In genomic region chr6:36200154-36200891, GRCh38 we compare ENCODE assay signal across 1 cellular context.
TF ChIP-seq lines count a peak whose summit lies in the region.

No MANE protein-coding gene starts in this region.

TF ChIP-seq in HepG2, 621 proteins besides CTCF, POLR2A, EP300 and RAD21:
- no peak for TF ChIP-seq ATF3 (CRISPR knock-in tag; IDR thresholded peaks at IDR 0.05)
- TF ChIP-seq HNRNPH1 (optimal IDR thresholded peaks at IDR 0.05; ENCODE audit: low read depth, low read length): no peak
- no peak for TF ChIP-seq THAP9 (CRISPR knock-in tag; IDR thresholded peaks at IDR 0.05; ENCODE audit: borderline replicate concordance)
- TF ChIP-seq HNRNPL (IDR thresholded peaks at IDR 0.05; ENCODE audit: low read depth, low read length): no peak
- TF ChIP-seq ZNF484 (CRISPR knock-in tag; IDR thresholded peaks at IDR 0.05; ENCODE audit: borderline replicate concordance, low read depth): no peak
- TF ChIP-seq CHCHD3 (CRISPR knock-in tag; IDR thresholded peaks at IDR 0.05): no peak
- TF ChIP-seq ZNF547 (CRISPR knock-in tag; IDR thresholded peaks at IDR 0.05): no peak
- TF ChIP-seq SNRNP70 (IDR thresholded peaks at IDR 0.05; ENCODE audit: low read depth, low read length): no peak
- TF ChIP-seq AHR (CRISPR knock-in tag; IDR thresholded peaks at IDR 0.05): no peak
- TF ChIP-seq TFDP2 (CRISPR knock-in tag; IDR thresholded peaks at IDR 0.05): no peak
- TF ChIP-seq BORCS8-MEF2B (CRISPR knock-in tag; IDR thresholded peaks at IDR 0.05): no peak
- TF ChIP-seq TFE3 (CRISPR knock-in tag; IDR thresholded peaks at IDR 0.05): no peak
- TF ChIP-seq ZNF674 (CRISPR knock-in tag; IDR thresholded peaks at IDR 0.05; ENCODE audit: low read depth): no peak
